In genomic region chr20:14892782-14893181, GRCh38 we compare ENCODE assay signal across 1 cellular context.
TF ChIP-seq lines count a peak whose summit lies in the region.

No MANE protein-coding gene starts in this region.

TF ChIP-seq in A549, 52 proteins besides CTCF, POLR2A, EP300 and RAD21 (continued from another document):
- no peak for TF ChIP-seq REST (IDR thresholded peaks at IDR 0.05)
- TF ChIP-seq, protein P1, sequence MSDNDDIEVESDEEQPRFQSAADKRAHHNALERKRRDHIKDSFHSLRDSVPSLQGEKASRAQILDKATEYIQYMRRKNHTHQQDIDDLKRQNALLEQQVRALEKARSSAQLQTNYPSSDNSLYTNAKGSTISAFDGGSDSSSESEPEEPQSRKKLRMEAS (IDR thresholded peaks at IDR 0.05): no peak
- TF ChIP-seq EHF (CRISPR knock-in tag; IDR thresholded peaks at IDR 0.05): no peak
- TF ChIP-seq CBX2 (IDR thresholded peaks at IDR 0.05; ENCODE audit: borderline replicate concordance, low read depth): no peak
